Comparison of ENCODE assay signal across 2 cellular contexts in the genomic region with DNA sequence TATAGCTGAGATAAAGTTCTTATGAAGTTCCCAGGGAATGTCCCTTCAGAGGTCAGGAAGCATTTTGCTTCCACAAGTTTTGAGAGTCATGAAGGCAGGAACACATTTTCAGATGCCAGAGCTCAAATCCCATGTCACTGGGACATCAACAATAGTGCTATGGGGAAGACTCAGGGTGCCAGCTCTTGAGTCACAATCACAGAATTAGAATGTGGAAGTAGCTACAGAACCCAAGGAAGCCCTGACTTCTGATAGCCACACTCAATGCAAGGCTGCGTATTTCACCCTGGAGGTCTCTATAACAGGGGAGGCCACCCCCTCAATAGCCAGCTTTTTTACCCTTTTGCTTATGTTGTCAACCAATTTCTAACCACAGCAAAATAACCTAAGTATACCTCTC. TPM values are rescaled to one million over a fixed set of nuclear protein-coding genes. Genes with fewer than 3 reads are reported as not detected.
"Had no signal": no experiment of that assay in that cellular context is flagged by ENCODE, and none has a peak within 500 bp of the region (broad histone marks: within the 10 kb centered on the region; RNA-seq: fewer than 3 reads in every experiment).

No MANE protein-coding gene starts in this region.

RNA-seq across cellular contexts. Expression of a gene that starts 47.8 kb away (rescaled TPM):
- total RNA-seq: G401, GM12878 had no signal
- polyA plus RNA-seq: GM12878 had no signal
